1 cellular context compared by ENCODE assay signal in the genomic region with DNA sequence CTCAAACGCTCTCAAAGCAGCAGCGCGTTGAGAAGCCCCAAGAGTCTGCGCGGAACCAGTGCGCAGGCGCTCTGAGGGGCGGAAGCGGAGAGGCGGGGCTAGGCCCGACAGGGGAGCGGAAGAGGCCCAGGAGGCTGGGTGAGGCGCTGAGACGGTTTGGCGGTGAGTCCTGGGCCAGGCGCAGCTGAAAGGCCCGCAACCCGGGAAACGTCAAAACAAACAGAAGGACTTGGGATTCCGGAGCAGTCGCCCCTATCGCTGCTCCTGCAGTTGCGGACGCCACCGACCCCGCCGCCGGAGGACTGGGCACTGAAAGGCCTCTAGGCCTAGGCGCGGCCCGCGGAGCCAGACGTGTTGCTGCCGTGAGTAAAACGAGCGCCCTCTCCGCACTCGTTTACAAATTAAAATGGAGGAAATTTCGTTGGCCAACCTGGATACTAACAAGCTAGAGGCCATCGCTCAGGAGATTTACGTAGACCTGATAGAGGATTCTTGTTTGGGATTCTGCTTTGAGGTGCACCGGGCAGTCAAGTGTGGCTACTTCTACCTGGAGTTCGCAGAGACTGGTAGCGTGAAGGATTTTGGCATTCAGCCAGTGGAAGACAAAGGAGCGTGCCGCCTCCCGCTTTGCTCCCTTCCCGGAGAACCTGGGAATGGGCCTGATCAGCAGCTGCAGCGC.
TF ChIP-seq lines count a peak whose summit lies in the region.

A gene with protein sequence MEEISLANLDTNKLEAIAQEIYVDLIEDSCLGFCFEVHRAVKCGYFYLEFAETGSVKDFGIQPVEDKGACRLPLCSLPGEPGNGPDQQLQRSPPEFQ (plus strand): TSS at position 129 of the 679 bp plus-strand sequence. CDS start 278 bp downstream, at position 407.

TF ChIP-seq in HepG2, 621 proteins besides CTCF, POLR2A, EP300 and RAD21 (continued from another document):
- TF ChIP-seq, protein P1, sequence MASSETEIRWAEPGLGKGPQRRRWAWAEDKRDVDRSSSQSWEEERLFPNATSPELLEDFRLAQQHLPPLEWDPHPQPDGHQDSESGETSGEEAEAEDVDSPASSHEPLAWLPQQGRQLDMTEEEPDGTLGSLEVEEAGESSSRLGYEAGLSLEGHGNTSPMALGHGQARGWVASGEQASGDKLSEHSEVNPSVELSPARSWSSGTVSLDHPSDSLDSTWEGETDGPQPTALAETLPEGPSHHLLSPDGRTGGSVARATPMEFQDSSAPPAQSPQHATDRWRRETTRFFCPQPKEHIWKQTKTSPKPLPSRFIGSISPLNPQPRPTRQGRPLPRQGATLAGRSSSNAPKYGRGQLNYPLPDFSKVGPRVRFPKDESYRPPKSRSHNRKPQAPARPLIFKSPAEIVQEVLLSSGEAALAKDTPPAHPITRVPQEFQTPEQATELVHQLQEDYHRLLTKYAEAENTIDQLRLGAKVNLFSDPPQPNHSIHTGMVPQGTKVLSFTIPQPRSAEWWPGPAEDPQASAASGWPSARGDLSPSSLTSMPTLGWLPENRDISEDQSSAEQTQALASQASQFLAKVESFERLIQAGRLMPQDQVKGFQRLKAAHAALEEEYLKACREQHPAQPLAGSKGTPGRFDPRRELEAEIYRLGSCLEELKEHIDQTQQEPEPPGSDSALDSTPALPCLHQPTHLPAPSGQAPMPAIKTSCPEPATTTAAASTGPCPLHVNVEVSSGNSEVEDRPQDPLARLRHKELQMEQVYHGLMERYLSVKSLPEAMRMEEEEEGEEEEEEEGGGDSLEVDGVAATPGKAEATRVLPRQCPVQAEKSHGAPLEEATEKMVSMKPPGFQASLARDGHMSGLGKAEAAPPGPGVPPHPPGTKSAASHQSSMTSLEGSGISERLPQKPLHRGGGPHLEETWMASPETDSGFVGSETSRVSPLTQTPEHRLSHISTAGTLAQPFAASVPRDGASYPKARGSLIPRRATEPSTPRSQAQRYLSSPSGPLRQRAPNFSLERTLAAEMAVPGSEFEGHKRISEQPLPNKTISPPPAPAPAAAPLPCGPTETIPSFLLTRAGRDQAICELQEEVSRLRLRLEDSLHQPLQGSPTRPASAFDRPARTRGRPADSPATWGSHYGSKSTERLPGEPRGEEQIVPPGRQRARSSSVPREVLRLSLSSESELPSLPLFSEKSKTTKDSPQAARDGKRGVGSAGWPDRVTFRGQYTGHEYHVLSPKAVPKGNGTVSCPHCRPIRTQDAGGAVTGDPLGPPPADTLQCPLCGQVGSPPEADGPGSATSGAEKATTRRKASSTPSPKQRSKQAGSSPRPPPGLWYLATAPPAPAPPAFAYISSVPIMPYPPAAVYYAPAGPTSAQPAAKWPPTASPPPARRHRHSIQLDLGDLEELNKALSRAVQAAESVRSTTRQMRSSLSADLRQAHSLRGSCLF (CRISPR knock-in tag; IDR thresholded peaks at IDR 0.05; ENCODE audit: borderline replicate concordance), result no peak
- no peak for TF ChIP-seq SRSF1 (optimal IDR thresholded peaks at IDR 0.05; ENCODE audit: low read depth, low read length)
- TF ChIP-seq ZNF619 (CRISPR knock-in tag; IDR thresholded peaks at IDR 0.05), result no peak
- no peak for TF ChIP-seq JDP2 (CRISPR knock-in tag; IDR thresholded peaks at IDR 0.05; ENCODE audit: borderline replicate concordance)
- TF ChIP-seq KMT2B (CRISPR knock-in tag; IDR thresholded peaks at IDR 0.05), result peak; percentile 70; the same call in 1 of the 2 replicates
- TF ChIP-seq ZNF781 (CRISPR knock-in tag; IDR thresholded peaks at IDR 0.05; ENCODE audit: borderline replicate concordance, not compliant biosample characterization), result peak; percentile 39
- TF ChIP-seq RAD51 (IDR thresholded peaks at IDR 0.05; ENCODE audit: borderline replicate concordance), result no peak
- no peak for TF ChIP-seq MAFG (CRISPR knock-in tag; IDR thresholded peaks at IDR 0.05)
- no peak for TF ChIP-seq ZNF75D (CRISPR knock-in tag; IDR thresholded peaks at IDR 0.05; ENCODE audit: borderline replicate concordance)
- no peak for TF ChIP-seq HNRNPH1 (optimal IDR thresholded peaks at IDR 0.05; ENCODE audit: low read depth, low read length)
- peak; percentile 69; the same call in 1 of the 2 replicates for TF ChIP-seq ZNF792 (CRISPR knock-in tag; IDR thresholded peaks at IDR 0.05)
- TF ChIP-seq ZNF143 (CRISPR knock-in tag; IDR thresholded peaks at IDR 0.05), result peak; percentile 67
- no peak for TF ChIP-seq EZH2 (conservative IDR thresholded peaks at IDR 0.05; ENCODE audit: low read depth, low read length)
- TF ChIP-seq ZNF235 (CRISPR knock-in tag; IDR thresholded peaks at IDR 0.05; ENCODE audit: borderline replicate concordance), result no peak
- no peak for TF ChIP-seq PCBP1 (IDR thresholded peaks at IDR 0.05; ENCODE audit: borderline replicate concordance, low read depth, low read length)
- peak; percentile 32; the same call in 1 of the 2 replicates for TF ChIP-seq IRX3 (CRISPR knock-in tag; IDR thresholded peaks at IDR 0.05; ENCODE audit: borderline replicate concordance, low read depth)
- TF ChIP-seq SMC3 (IDR thresholded peaks at IDR 0.05; ENCODE audit: low read length), result no peak
- TF ChIP-seq REXO4 (CRISPR knock-in tag; IDR thresholded peaks at IDR 0.05; ENCODE audit: borderline replicate concordance), result no peak
- TF ChIP-seq FOSL1 (CRISPR knock-in tag; IDR thresholded peaks at IDR 0.05; ENCODE audit: borderline replicate concordance), result no peak
- no peak for TF ChIP-seq ZNF232 (CRISPR knock-in tag; IDR thresholded peaks at IDR 0.05; ENCODE audit: borderline replicate concordance)
- no peak for TF ChIP-seq U2AF2 (IDR thresholded peaks at IDR 0.05; ENCODE audit: low read depth, low read length)
- TF ChIP-seq TSC22D2 (CRISPR knock-in tag; IDR thresholded peaks at IDR 0.05; ENCODE audit: borderline replicate concordance), result no peak
- TF ChIP-seq ELF4 (CRISPR knock-in tag; IDR thresholded peaks at IDR 0.05; ENCODE audit: borderline replicate concordance), result no peak
- TF ChIP-seq, protein P2, sequence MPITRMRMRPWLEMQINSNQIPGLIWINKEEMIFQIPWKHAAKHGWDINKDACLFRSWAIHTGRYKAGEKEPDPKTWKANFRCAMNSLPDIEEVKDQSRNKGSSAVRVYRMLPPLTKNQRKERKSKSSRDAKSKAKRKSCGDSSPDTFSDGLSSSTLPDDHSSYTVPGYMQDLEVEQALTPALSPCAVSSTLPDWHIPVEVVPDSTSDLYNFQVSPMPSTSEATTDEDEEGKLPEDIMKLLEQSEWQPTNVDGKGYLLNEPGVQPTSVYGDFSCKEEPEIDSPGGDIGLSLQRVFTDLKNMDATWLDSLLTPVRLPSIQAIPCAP (CRISPR knock-in tag; IDR thresholded peaks at IDR 0.05; ENCODE audit: low read depth), result no peak
- TF ChIP-seq CAMTA2 (CRISPR knock-in tag; IDR thresholded peaks at IDR 0.05; ENCODE audit: borderline replicate concordance), result no peak
- no peak for TF ChIP-seq FOXK2 (IDR thresholded peaks at IDR 0.05)
- TF ChIP-seq PHF8 (CRISPR knock-in tag; IDR thresholded peaks at IDR 0.05), result peak; percentile 99
- TF ChIP-seq SOX13 (IDR thresholded peaks at IDR 0.05), result no peak
- TF ChIP-seq SOX13 (CRISPR knock-in tag; conservative IDR thresholded peaks at IDR 0.05 in 1 of 2, IDR thresholded peaks at IDR 0.05 in 1 of 2), result no peak; a peak in 1 of 4 replicates
- TF ChIP-seq ZNF264 (CRISPR knock-in tag; IDR thresholded peaks at IDR 0.05), result no peak; the same call in 1 of the 2 replicates
- TF ChIP-seq, protein P3, sequence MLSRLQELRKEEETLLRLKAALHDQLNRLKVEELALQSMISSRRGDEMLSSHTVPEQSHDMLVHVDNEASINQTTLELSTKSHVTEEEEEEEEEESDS (CRISPR knock-in tag; IDR thresholded peaks at IDR 0.05; ENCODE audit: borderline replicate concordance), result no peak
- TF ChIP-seq TCF7L2 (IDR thresholded peaks at IDR 0.05; ENCODE audit: low read depth, low read length), result no peak
- TF ChIP-seq ZSCAN25 (CRISPR knock-in tag; IDR thresholded peaks at IDR 0.05), result peak; percentile 73; the same call in 1 of the 2 replicates
- TF ChIP-seq, protein P4, sequence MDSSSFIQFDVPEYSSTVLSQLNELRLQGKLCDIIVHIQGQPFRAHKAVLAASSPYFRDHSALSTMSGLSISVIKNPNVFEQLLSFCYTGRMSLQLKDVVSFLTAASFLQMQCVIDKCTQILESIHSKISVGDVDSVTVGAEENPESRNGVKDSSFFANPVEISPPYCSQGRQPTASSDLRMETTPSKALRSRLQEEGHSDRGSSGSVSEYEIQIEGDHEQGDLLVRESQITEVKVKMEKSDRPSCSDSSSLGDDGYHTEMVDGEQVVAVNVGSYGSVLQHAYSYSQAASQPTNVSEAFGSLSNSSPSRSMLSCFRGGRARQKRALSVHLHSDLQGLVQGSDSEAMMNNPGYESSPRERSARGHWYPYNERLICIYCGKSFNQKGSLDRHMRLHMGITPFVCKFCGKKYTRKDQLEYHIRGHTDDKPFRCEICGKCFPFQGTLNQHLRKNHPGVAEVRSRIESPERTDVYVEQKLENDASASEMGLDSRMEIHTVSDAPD (CRISPR knock-in tag; IDR thresholded peaks at IDR 0.05), result peak; percentile 72; the same call in 1 of the 2 replicates
- TF ChIP-seq, protein P5, sequence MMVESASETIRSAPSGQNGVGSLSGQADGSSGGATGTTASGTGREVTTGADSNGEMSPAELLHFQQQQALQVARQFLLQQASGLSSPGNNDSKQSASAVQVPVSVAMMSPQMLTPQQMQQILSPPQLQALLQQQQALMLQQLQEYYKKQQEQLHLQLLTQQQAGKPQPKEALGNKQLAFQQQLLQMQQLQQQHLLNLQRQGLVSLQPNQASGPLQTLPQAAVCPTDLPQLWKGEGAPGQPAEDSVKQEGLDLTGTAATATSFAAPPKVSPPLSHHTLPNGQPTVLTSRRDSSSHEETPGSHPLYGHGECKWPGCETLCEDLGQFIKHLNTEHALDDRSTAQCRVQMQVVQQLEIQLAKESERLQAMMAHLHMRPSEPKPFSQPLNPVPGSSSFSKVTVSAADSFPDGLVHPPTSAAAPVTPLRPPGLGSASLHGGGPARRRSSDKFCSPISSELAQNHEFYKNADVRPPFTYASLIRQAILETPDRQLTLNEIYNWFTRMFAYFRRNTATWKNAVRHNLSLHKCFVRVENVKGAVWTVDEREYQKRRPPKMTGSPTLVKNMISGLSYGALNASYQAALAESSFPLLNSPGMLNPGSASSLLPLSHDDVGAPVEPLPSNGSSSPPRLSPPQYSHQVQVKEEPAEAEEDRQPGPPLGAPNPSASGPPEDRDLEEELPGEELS (CRISPR knock-in tag; IDR thresholded peaks at IDR 0.05), result no peak
- peak; percentile 83; the same call in 1 of the 2 replicates for TF ChIP-seq ZNF670 (CRISPR knock-in tag; IDR thresholded peaks at IDR 0.05; ENCODE audit: borderline replicate concordance)
- TF ChIP-seq ZIK1 (CRISPR knock-in tag; IDR thresholded peaks at IDR 0.05; ENCODE audit: borderline replicate concordance, low read depth), result no peak
